Comparison of ENCODE assay signal across 8 cellular contexts in genomic region chr1:41810446-41810845, GRCh38.
DNase-seq lines count a peak whose midpoint lies in the region; ATAC-seq, FAIRE-seq and TF ChIP-seq lines count a peak whose summit lies in the region.

No MANE protein-coding gene starts in this region.

- ATAC-seq in GM21381 (IDR thresholded peaks at IDR 0.05; ENCODE audit: unreplicated experiment) = no peak

- no peaks in the 10 kb centered on the region for H3K27me3 ChIP-seq in bronchial epithelial cell (ENCODE audit: control insufficient read depth, insufficient read depth, low read length)

- TF ChIP-seq POLR2A in H54 (IDR thresholded peaks at IDR 0.05; ENCODE audit: low read depth, low read length) = no peak

- TF ChIP-seq CTCF in bronchial epithelial cell (IDR thresholded peaks at IDR 0.05; ENCODE audit: insufficient read depth, low read length, severe bottlenecking) = no peak

- H3K4me3 ChIP-seq in bronchial epithelial cell (ENCODE audit: low read depth, low read length) = no peak overlapping the region

- DNase-seq in H54 (ENCODE audit: insufficient read length, low spot score) = peak; percentile 35
- peak; percentile 60 for DNase-seq in RPMI7951 (ENCODE audit: low read depth)
- peak; percentile 27 for DNase-seq in bronchial epithelial cell (ENCODE audit: low read depth)
- peak; percentile 21 for DNase-seq in renal cortical epithelial cell (ENCODE audit: low read depth)
- DNase-seq in NCI-H2081 (lab: John Stamatoyannopoulos, UW) = no peak
- no peak for DNase-seq in NCI-H510A (lab: John Stamatoyannopoulos, UW)
- DNase-seq in NCI-H1694 (lab: John Stamatoyannopoulos, UW) = no peak

- no peaks in the 10 kb centered on the region for H3K36me3 ChIP-seq in bronchial epithelial cell (ENCODE audit: control insufficient read depth, insufficient read depth, low read length)

- FAIRE-seq in H54 (lab: Jason Lieb, UNC) (no peak), bronchial epithelial cell (lab: Jason Lieb, UNC) (no peak)

Comparison
In these comparisons a context has a peak if more than half of its experiments do, and no peak if none do; other contexts are left out.
1. DNase-seq: peak in H54 (single experiment), RPMI7951 (single experiment), bronchial epithelial cell (single experiment) and renal cortical epithelial cell (single experiment); none in NCI-H2081 (0 of 2), NCI-H510A (single experiment) and NCI-H1694 (single experiment).